Comparison of ENCODE assay signal across 1 cellular context in genomic region chr3:72847282-72847681, GRCh38.
TF ChIP-seq lines count a peak whose summit lies in the region.

No MANE protein-coding gene starts in this region.

TF ChIP-seq in HepG2, 621 proteins besides CTCF, POLR2A, EP300 and RAD21:
- TF ChIP-seq MTA1 (CRISPR knock-in tag; IDR thresholded peaks at IDR 0.05; ENCODE audit: borderline replicate concordance): no peak
- TF ChIP-seq ZNF792 (CRISPR knock-in tag; IDR thresholded peaks at IDR 0.05): no peak
- no peak for TF ChIP-seq ATF5 (CRISPR knock-in tag; IDR thresholded peaks at IDR 0.05; ENCODE audit: low read depth)
- TF ChIP-seq ZNF367 (CRISPR knock-in tag; IDR thresholded peaks at IDR 0.05; ENCODE audit: borderline replicate concordance): no peak
- TF ChIP-seq PHF5A (CRISPR knock-in tag; IDR thresholded peaks at IDR 0.05; ENCODE audit: low read depth, unreplicated experiment): no peak
- no peak for TF ChIP-seq ZFAT (CRISPR knock-in tag; conservative IDR thresholded peaks at IDR 0.05)
